13 cellular contexts compared by ENCODE assay signal in genomic region chr22:23264610-23265388, GRCh38.
A peak's percentile ranks its signal among the peaks of the same experiment; 100 is the strongest.
DNase-seq lines count a peak whose midpoint lies in the region; FAIRE-seq and TF ChIP-seq lines count a peak whose summit lies in the region.
"Had no signal": no experiment of that assay in that cellular context is flagged by ENCODE, and none has a peak within 500 bp of the region (broad histone marks: within the 10 kb centered on the region; RNA-seq: fewer than 3 reads in every experiment).

No MANE protein-coding gene starts in this region.

- 89% methylated on average over 19 of the region's 19 CpGs; no CpG with 5 or more reads in 1 of the 2 experiments for WGBS in H1 (ENCODE audit: extremely low coverage in 1 of 2, insufficient coverage in 1 of 2, insufficient read length in 1 of 2, insufficient replicate concordance in 2 of 2, low coverage in 1 of 2, low lambda C conversion rate in 2 of 2, missing lambda C conversion rate in 1 of 2), 2 experiments
- 92 to 94% methylated on average over 15 to 19 of the region's 19 CpGs for WGBS in endodermal cell (ENCODE audit: insufficient coverage in 1 of 2, insufficient read length in 1 of 2), 2 experiments

- H2BK5ac ChIP-seq in H1 (ENCODE audit: low read depth, low read length): 0 out of 2 replicates have a peak overlapping the region, but pooled peaks have one; percentile 16

- peaks cover 39% of the 10 kb centered on the region for H3K36me3 ChIP-seq in CD4-positive, alpha-beta memory T cell (ENCODE audit: insufficient read depth, low read length)
- peaks cover 12 to 27% (median 22%) of the 10 kb centered on the region in 4 experiments; a peak in 7 of 8 replicates for H3K36me3 ChIP-seq in H1 (ENCODE audit: control insufficient read depth in 2 of 4, insufficient read depth in 4 of 4, low read length in 3 of 4)
- H3K36me3 ChIP-seq in endodermal cell (ENCODE audit: control insufficient read depth, insufficient read depth, low read length): peaks cover 79% of the 10 kb centered on the region
- H3K36me3 ChIP-seq: colonic mucosa had no signal

- H3K27me3 Mint-ChIP-seq in CD4-positive, alpha-beta memory T cell: no peaks in the 10 kb centered on the region
- H3K27me3 Mint-ChIP-seq in nephron (ENCODE audit: low read depth) (no peaks in the 10 kb centered on the region), endothelial cell (ENCODE audit: unreplicated experiment) (peaks cover 8% of the 10 kb centered on the region), endodermal cell (ENCODE audit: insufficient read depth) (no peaks in the 10 kb centered on the region)

- H3K9ac ChIP-seq in H1 (replicated peaks in 1 of 4; ENCODE audit: extremely low read depth in 1 of 4, low read depth in 3 of 4, low read length in 3 of 4) (no peak overlapping the region), endodermal cell (ENCODE audit: extremely low read depth, low read length, poor library complexity, severe bottlenecking) (no peak overlapping the region)

- no peak for TF ChIP-seq CTCF in H1 (IDR thresholded peaks at IDR 0.05; ENCODE audit: control extremely low read depth in 1 of 3, insufficient read depth in 1 of 3, low read depth in 1 of 3, low read length in 3 of 3)
- TF ChIP-seq CTCF in nephron (IDR thresholded peaks at IDR 0.05; ENCODE audit: unreplicated experiment in 3 of 3): no peak
- no peak for TF ChIP-seq CTCF in endothelial cell (IDR thresholded peaks at IDR 0.05; ENCODE audit: unreplicated experiment)
- no peak for TF ChIP-seq CTCF in endodermal cell (conservative IDR thresholded peaks at IDR 0.05)
- TF ChIP-seq CTCF in GM20000 (IDR thresholded peaks at IDR 0.05; ENCODE audit: extremely low read depth, missing control alignments): no peak

- H4K20me1 ChIP-seq in H1 (replicated peaks in 1 of 2; ENCODE audit: control insufficient read depth in 1 of 2, insufficient read depth in 2 of 2, low read length in 2 of 2): peaks cover 13 to 23% of the 10 kb centered on the region in 2 experiments

- FAIRE-seq in H1 (lab: Jason Lieb, UNC): no peak

- no peaks in the 10 kb centered on the region for H3K9me3 Mint-ChIP-seq in CD4-positive, alpha-beta memory T cell
- H3K9me3 Mint-ChIP-seq in nephron (no peaks in the 10 kb centered on the region), endothelial cell (ENCODE audit: unreplicated experiment) (no peaks in the 10 kb centered on the region), endodermal cell (no peaks in the 10 kb centered on the region)

- H3K4me1 ChIP-seq in CD4-positive, alpha-beta memory T cell (ENCODE audit: insufficient read depth, low read length): no peaks in the 10 kb centered on the region
- peaks cover 4 to 33% (median 20%) of the 10 kb centered on the region in 4 experiments for H3K4me1 ChIP-seq in H1 (replicated peaks in 1 of 4; ENCODE audit: control insufficient read depth in 3 of 4, insufficient read depth in 4 of 4, low read length in 3 of 4)
- H3K4me1 ChIP-seq in endodermal cell (ENCODE audit: control insufficient read depth, insufficient read depth, low read length): no peaks in the 10 kb centered on the region
- H3K4me1 ChIP-seq: colonic mucosa, psoas muscle had no signal

- H2BK15ac ChIP-seq in H1 (ENCODE audit: low read length): no peak overlapping the region

- peaks cover 0 to 9% (median 6%) of the 10 kb centered on the region in 4 donors for H3K4me1 Mint-ChIP-seq in CD4-positive, alpha-beta memory T cell
- peaks cover 5% of the 10 kb centered on the region for H3K4me1 Mint-ChIP-seq in nephron
- peaks cover 9% of the 10 kb centered on the region for H3K4me1 Mint-ChIP-seq in endothelial cell (ENCODE audit: unreplicated experiment)
- peaks cover 33% of the 10 kb centered on the region for H3K4me1 Mint-ChIP-seq in endodermal cell

- TF ChIP-seq EP300 in Ishikawa (IDR thresholded peaks at IDR 0.05; ENCODE audit: borderline replicate concordance): peak; percentile 75
- TF ChIP-seq EP300 in H1 (IDR thresholded peaks at IDR 0.05; ENCODE audit: borderline replicate concordance in 1 of 2, low read depth in 2 of 2, low read length in 2 of 2): no peak

- no peak overlapping the region for H4K5ac ChIP-seq in H1 (ENCODE audit: insufficient read length, low read depth, low read length)

- H3K27me3 ChIP-seq in CD4-positive, alpha-beta memory T cell (ENCODE audit: insufficient read depth, low read length): no peaks in the 10 kb centered on the region
- H3K27me3 ChIP-seq in H1 (replicated peaks in 1 of 4; ENCODE audit: control insufficient read depth in 3 of 4, extremely low read depth in 1 of 4, insufficient read depth in 3 of 4, low read length in 3 of 4): no peaks in the 10 kb centered on the region
- H3K27me3 ChIP-seq in endodermal cell (ENCODE audit: control insufficient read depth, insufficient read depth, low read length, poor library complexity, severe bottlenecking): no peaks in the 10 kb centered on the region
- H3K27me3 ChIP-seq: colonic mucosa had no signal

- H3K79me2 ChIP-seq in H1 (ENCODE audit: control insufficient read depth in 1 of 2, insufficient read depth in 2 of 2, low read length in 2 of 2): peaks cover 0 to 10% of the 10 kb centered on the region in 2 experiments; a peak in 2 of 4 replicates

- H3K4me3 Mint-ChIP-seq in CD4-positive, alpha-beta memory T cell: no peak overlapping the region
- H3K4me3 Mint-ChIP-seq in nephron (no peak overlapping the region), endothelial cell (ENCODE audit: unreplicated experiment) (no peak overlapping the region), endodermal cell (no peak overlapping the region)

- H2AK5ac ChIP-seq in H1 (ENCODE audit: low read depth, low read length): no peak overlapping the region

- POLR2A ChIA-PET in CD4-positive, alpha-beta memory T cell (lab: Charles Lee; ENCODE audit: partially characterized antibody): interaction anchor here (0.8 kb wide), 1 partner anchor 36 kb away, joined by 4 read pairs; no protein-coding TSS in a partner anchor
- POLR2A ChIA-PET in H1 (lab: Charles Lee; ENCODE audit: partially characterized antibody): interaction anchor here (0.8 to 1.2 kb wide), 3 partner anchors 18 to 39 kb away, joined by 3 to 9 read pairs (median 3); no protein-coding TSS in a partner anchor

- peak overlapping the region; percentile 33 for H3K27ac ChIP-seq in CD4-positive, alpha-beta memory T cell (ENCODE audit: low read depth, low read length)
- no peak overlapping the region for H3K27ac ChIP-seq in H1 (ENCODE audit: low read depth, low read length)
- no peak overlapping the region for H3K27ac ChIP-seq in endodermal cell (ENCODE audit: low read depth, low read length)
- H3K27ac ChIP-seq: colonic mucosa, psoas muscle had no signal

- no peak overlapping the region for H3K4me3 ChIP-seq in CD4-positive, alpha-beta memory T cell (ENCODE audit: low read length in 2 of 2)
- no peak overlapping the region for H3K4me3 ChIP-seq in H1 (ENCODE audit: extremely low read depth in 1 of 4, insufficient read depth in 2 of 4, low read depth in 3 of 4, low read length in 4 of 4)
- H3K4me3 ChIP-seq in endodermal cell (ENCODE audit: low read length): no peak overlapping the region
- H3K4me3 ChIP-seq: colonic mucosa, psoas muscle had no signal

- H3K23me2 ChIP-seq in H1 (ENCODE audit: low read depth, low read length): no peaks in the 10 kb centered on the region

- no peak overlapping the region for H2BK12ac ChIP-seq in H1 (ENCODE audit: low read depth, low read length)

- no peak overlapping the region for H2AFZ ChIP-seq in H1 (ENCODE audit: low read length)

- CTCF ChIA-PET in CD4-positive, alpha-beta memory T cell (lab: Charles Lee; ENCODE audit: partially characterized antibody): interaction anchor here (1.0 to 2.0 kb wide), 5 partner anchors 18 to 90 kb away, joined by 3 to 6 read pairs (median 4); no protein-coding TSS in a partner anchor
- CTCF ChIA-PET in H1 (lab: Charles Lee; ENCODE audit: partially characterized antibody): interaction anchor here (0.7 to 18.6 kb wide), 11 partner anchors 10 to 108 kb away, joined by 3 to 358 read pairs (median 4); partner anchors contain the start of gene BCR

- H3K4ac ChIP-seq in H1 (replicated peaks; ENCODE audit: insufficient read length, low read depth, low read length): no peak overlapping the region

- no peak overlapping the region for H3K18ac ChIP-seq in H1 (ENCODE audit: extremely low read depth, low read length)

- no peak for DNase-seq in CD4-positive, alpha-beta memory T cell
- DNase-seq in H1 (ENCODE audit: low read depth in 1 of 2, low spot score in 2 of 2) (no peak), endothelial cell (ENCODE audit: low spot score) (no peak), endodermal cell (no peak), GM20000 (ENCODE audit: low spot score) (no peak)
- DNase-seq in central memory CD4-positive, alpha-beta T cell: no peak
- DNase-seq: AML-193, colonic mucosa, DND-41, NCI-H2029 treated with DMSO at 0.1 percent for 48 hours, psoas muscle had no signal

- H4K8ac ChIP-seq in H1 (ENCODE audit: extremely low read depth, insufficient read depth, low read length): no peak overlapping the region; the same call in 1 of the 2 replicates

- no peak overlapping the region for H3K14ac ChIP-seq in H1 (ENCODE audit: insufficient read length)

- H3K9me3 ChIP-seq in CD4-positive, alpha-beta memory T cell (ENCODE audit: control insufficient read depth in 1 of 2, low read length in 2 of 2): no peaks in the 10 kb centered on the region
- H3K9me3 ChIP-seq in H1 (ENCODE audit: insufficient read depth in 2 of 2, low read depth in 1 of 2, low read length in 1 of 2) (no peaks in the 10 kb centered on the region), endodermal cell (ENCODE audit: control insufficient read depth, low read length) (no peaks in the 10 kb centered on the region)
- H3K9me3 ChIP-seq: colonic mucosa, psoas muscle had no signal

- H3K36me3 Mint-ChIP-seq in CD4-positive, alpha-beta memory T cell: peaks cover 25 to 48% of the 10 kb centered on the region in 2 donors
- peaks cover 26% of the 10 kb centered on the region for H3K36me3 Mint-ChIP-seq in nephron (ENCODE audit: low read depth)
- H3K36me3 Mint-ChIP-seq in endothelial cell (ENCODE audit: low read depth, unreplicated experiment): peaks cover 24% of the 10 kb centered on the region
- H3K36me3 Mint-ChIP-seq in endodermal cell (ENCODE audit: low read depth): peaks cover 52% of the 10 kb centered on the region

- 0 out of 2 replicates have a peak, but pooled peaks cover 3% of the 10 kb centered on the region for H3K79me1 ChIP-seq in H1 (ENCODE audit: low read depth, low read length)

- peak; percentile 24; the same call in 1 of the 2 replicates for TF ChIP-seq RAD21 in Ishikawa (IDR thresholded peaks at IDR 0.05; ENCODE audit: low read depth)
- no peak for TF ChIP-seq RAD21 in H1 (IDR thresholded peaks at IDR 0.05 in 1 of 2, conservative IDR thresholded peaks at IDR 0.05 in 1 of 2; ENCODE audit: low read depth in 2 of 2, low read length in 2 of 2)

- H3K27ac Mint-ChIP-seq in CD4-positive, alpha-beta memory T cell: peak overlapping the region in 5 of 7 donors; percentile 53 to 84 (median 57)
- peak overlapping the region in 2 of 3 experiments; percentile 24 to 45 for H3K27ac Mint-ChIP-seq in nephron
- H3K27ac Mint-ChIP-seq in endothelial cell (ENCODE audit: unreplicated experiment): no peak overlapping the region
- no peak overlapping the region for H3K27ac Mint-ChIP-seq in endodermal cell

- no peak overlapping the region for H3K4me2 ChIP-seq in H1 (ENCODE audit: insufficient read depth in 1 of 2, low read depth in 2 of 2, low read length in 2 of 2)

- no peak for TF ChIP-seq POLR2A in H1 (IDR thresholded peaks at IDR 0.05; ENCODE audit: control extremely low read depth in 1 of 2, low read depth in 2 of 2, low read length in 2 of 2)

- no peak overlapping the region for H3K23ac ChIP-seq in H1 (ENCODE audit: insufficient read length)

- no peak overlapping the region for H2BK120ac ChIP-seq in H1 (replicated peaks; ENCODE audit: low read depth, low read length)

- H3K56ac ChIP-seq in H1 (replicated peaks; ENCODE audit: insufficient read length, low read depth, low read length): no peak overlapping the region

- intact Hi-C loops in CD4-positive, alpha-beta memory T cell (cut with micrococcal nuclease): no loop called here

- no peak overlapping the region for H4K91ac ChIP-seq in H1 (replicated peaks; ENCODE audit: insufficient read length, low read length)

- H2BK20ac ChIP-seq in H1 (ENCODE audit: low read length): no peak overlapping the region

Comparison
In these comparisons a context has a peak if more than half of its experiments do, and no peak if none do; other contexts are left out.
1. H3K27ac Mint-ChIP-seq: peak in CD4-positive, alpha-beta memory T cell (5 of 7) and nephron (2 of 3); none in endothelial cell (single experiment) and endodermal cell (single experiment).